1 cellular context compared by ENCODE assay signal in the genomic region with DNA sequence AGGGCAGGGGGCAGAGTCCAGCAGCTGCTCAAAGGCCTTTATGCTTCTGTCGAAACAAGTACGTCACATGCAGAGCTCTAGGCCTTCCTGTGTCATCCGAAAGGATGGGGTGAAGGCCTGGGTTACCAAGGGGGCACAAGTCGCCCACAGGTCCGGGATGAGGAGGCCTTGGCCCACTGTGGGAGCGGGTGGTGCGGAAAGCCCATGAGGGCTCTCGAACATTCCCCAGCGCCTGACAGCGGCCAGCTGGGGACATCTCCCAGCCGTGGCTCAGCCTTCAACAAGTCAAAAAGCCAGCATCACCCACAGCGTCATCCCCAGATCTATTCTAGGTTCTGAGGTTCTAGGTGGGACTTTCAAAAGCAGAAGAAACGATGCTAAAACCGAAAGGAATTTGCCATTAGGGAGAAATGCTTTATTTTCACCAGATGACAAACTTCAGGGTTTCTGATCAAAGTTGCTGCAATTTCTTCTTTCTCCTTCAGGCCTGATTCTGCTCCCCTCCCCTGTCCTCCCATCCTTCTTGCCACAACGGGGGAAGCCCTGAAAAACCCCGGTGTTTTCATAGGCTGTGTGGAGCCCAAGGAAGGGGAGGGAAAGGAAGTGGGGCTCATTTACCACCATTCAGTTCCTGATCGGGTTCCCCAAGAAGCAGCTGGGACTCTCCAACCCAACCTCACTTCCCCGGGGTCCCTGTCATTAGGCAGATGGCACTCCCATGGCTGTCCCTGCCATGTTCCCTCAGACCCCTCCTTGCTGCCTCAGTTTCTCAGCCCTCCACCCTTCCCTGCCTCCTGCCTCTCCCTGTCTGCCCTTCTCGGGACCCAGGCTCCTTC.
TF ChIP-seq lines count a peak whose summit lies in the region.

No MANE protein-coding gene starts in this region.

TF ChIP-seq in HepG2, 621 proteins besides CTCF, POLR2A, EP300 and RAD21 (continued from another document):
- TF ChIP-seq, protein P1, sequence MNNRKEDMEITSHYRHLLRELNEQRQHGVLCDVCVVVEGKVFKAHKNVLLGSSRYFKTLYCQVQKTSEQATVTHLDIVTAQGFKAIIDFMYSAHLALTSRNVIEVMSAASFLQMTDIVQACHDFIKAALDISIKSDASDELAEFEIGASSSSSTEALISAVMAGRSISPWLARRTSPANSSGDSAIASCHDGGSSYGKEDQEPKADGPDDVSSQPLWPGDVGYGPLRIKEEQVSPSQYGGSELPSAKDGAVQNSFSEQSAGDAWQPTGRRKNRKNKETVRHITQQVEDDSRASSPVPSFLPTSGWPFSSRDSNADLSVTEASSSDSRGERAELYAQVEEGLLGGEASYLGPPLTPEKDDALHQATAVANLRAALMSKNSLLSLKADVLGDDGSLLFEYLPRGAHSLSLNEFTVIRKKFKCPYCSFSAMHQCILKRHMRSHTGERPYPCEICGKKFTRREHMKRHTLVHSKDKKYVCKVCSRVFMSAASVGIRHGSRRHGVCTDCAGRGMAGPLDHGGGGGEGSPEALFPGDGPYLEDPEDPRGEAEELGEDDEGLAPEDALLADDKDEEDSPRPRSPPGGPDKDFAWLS (CRISPR knock-in tag; IDR thresholded peaks at IDR 0.05; ENCODE audit: borderline replicate concordance), result no peak
- TF ChIP-seq CHD2 (IDR thresholded peaks at IDR 0.05; ENCODE audit: low read depth, low read length) (no peak), RARA (CRISPR knock-in tag; IDR thresholded peaks at IDR 0.05) (0 out of 2 replicates have a peak, but pooled peaks have one; percentile 15), HNF4G (IDR thresholded peaks at IDR 0.05; ENCODE audit: borderline replicate concordance, low read depth, low read length) (peak; percentile 51; the same call in 1 of the 2 replicates), HNF4G (CRISPR knock-in tag; IDR thresholded peaks at IDR 0.05; ENCODE audit: borderline replicate concordance, low read depth) (no peak), MXI1 (IDR thresholded peaks at IDR 0.05; ENCODE audit: borderline replicate concordance, low read depth, low read length) (no peak), ZNF333 (CRISPR knock-in tag; IDR thresholded peaks at IDR 0.05; ENCODE audit: borderline replicate concordance) (no peak), BHLHE40 (IDR thresholded peaks at IDR 0.05; ENCODE audit: low read length) (peak; percentile 24; the same call in 1 of the 2 replicates), ZNF550 (CRISPR knock-in tag; IDR thresholded peaks at IDR 0.05; ENCODE audit: borderline replicate concordance) (no peak), CEBPB (IDR thresholded peaks at IDR 0.05; ENCODE audit: borderline replicate concordance, low read depth, low read length) (no peak), MTF2 (CRISPR knock-in tag; IDR thresholded peaks at IDR 0.05; ENCODE audit: borderline replicate concordance) (no peak), ZBTB21 (CRISPR knock-in tag; IDR thresholded peaks at IDR 0.05) (peak; percentile 94), FOXA1 (IDR thresholded peaks at IDR 0.05) (no peak), FOXA1 (CRISPR knock-in tag; IDR thresholded peaks at IDR 0.05) (no peak), TEAD3 (CRISPR knock-in tag; optimal IDR thresholded peaks at IDR 0.05; ENCODE audit: borderline replicate concordance) (no peak), ZNF44 (CRISPR knock-in tag; IDR thresholded peaks at IDR 0.05) (no peak), CREB1 (IDR thresholded peaks at IDR 0.05) (peak; percentile 83), CREB1 (CRISPR knock-in tag; IDR thresholded peaks at IDR 0.05) (0 out of 2 replicates have a peak, but pooled peaks have one; percentile 56)
- TF ChIP-seq, protein P2, sequence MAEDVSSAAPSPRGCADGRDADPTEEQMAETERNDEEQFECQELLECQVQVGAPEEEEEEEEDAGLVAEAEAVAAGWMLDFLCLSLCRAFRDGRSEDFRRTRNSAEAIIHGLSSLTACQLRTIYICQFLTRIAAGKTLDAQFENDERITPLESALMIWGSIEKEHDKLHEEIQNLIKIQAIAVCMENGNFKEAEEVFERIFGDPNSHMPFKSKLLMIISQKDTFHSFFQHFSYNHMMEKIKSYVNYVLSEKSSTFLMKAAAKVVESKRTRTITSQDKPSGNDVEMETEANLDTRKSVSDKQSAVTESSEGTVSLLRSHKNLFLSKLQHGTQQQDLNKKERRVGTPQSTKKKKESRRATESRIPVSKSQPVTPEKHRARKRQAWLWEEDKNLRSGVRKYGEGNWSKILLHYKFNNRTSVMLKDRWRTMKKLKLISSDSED (CRISPR knock-in tag; IDR thresholded peaks at IDR 0.05), result no peak
- TF ChIP-seq, protein P3, sequence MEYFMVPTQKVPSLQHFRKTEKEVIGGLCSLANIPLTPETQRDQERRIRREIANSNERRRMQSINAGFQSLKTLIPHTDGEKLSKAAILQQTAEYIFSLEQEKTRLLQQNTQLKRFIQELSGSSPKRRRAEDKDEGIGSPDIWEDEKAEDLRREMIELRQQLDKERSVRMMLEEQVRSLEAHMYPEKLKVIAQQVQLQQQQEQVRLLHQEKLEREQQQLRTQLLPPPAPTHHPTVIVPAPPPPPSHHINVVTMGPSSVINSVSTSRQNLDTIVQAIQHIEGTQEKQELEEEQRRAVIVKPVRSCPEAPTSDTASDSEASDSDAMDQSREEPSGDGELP (IDR thresholded peaks at IDR 0.05; ENCODE audit: borderline replicate concordance, low read depth), result peak; percentile 59; the same call in 1 of the 2 replicates
